18 cellular contexts compared by ENCODE assay signal in the genomic region with DNA sequence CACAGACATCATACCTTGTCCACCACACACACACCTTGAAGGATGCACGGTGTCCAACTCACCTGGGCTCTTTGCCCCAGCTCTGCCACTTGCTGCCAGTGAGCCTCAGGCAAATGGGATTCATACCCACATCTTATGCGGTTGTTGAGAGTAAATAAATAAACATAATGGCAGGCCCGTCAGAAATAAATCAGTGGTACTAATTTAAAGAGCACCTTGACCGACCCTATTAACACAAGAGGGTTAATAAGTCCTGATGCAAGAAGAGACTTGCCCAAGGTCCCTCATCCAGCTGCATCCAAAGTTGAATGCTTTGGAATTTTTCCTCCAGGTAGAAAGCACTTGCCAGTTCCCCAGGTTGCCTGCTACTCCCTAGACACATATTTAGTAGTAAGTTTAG.
"Had no signal": no experiment of that assay in that cellular context is flagged by ENCODE, and none has a peak within 500 bp of the region (broad histone marks: within the 10 kb centered on the region; RNA-seq: fewer than 3 reads in every experiment).

No MANE protein-coding gene starts in this region.

- ATAC-seq: activated CD4-positive, alpha-beta T cell treated with anti-CD3 and anti-CD28 coated beads for 36 hours; heart left ventricle; left ventricle myocardium superior; pancreas; right lobe of liver had no signal

- H3K27ac Mint-ChIP-seq: activated CD4-positive, alpha-beta T cell treated with anti-CD3 and anti-CD28 coated beads for 36 hours had no signal

- H3K9me3 Mint-ChIP-seq: activated naive CD8-positive, alpha-beta T cell treated with anti-CD3 and anti-CD28 coated beads for 36 hours; immature natural killer cell; memory B cell had no signal

- H3K27me3 ChIP-seq: colonic mucosa, gastroesophageal sphincter, heart left ventricle, neutrophil, pancreas, right lobe of liver, stomach, upper lobe of left lung had no signal

- H3K4me3 Mint-ChIP-seq: activated naive CD8-positive, alpha-beta T cell treated with anti-CD3 and anti-CD28 coated beads for 36 hours; memory B cell had no signal

- H3K27me3 Mint-ChIP-seq: activated CD4-positive, alpha-beta T cell treated with anti-CD3 and anti-CD28 coated beads for 36 hours; activated naive CD8-positive, alpha-beta T cell treated with anti-CD3 and anti-CD28 coated beads for 36 hours; memory B cell had no signal

- H3K27ac ChIP-seq: colonic mucosa, pancreas, right lobe of liver had no signal

- H3K9me3 ChIP-seq: colonic mucosa, gastroesophageal sphincter, heart left ventricle, neutrophil, pancreas, right lobe of liver, stomach, upper lobe of left lung had no signal

- FAIRE-seq: pancreas had no signal

- H3K4me3 ChIP-seq: colonic mucosa had no signal

- H3K36me3 ChIP-seq: colonic mucosa, right lobe of liver, upper lobe of left lung had no signal

- DNase-seq: activated CD4-positive, alpha-beta T cell treated with anti-CD3 and anti-CD28 coated beads for 36 hours; activated CD4-positive, alpha-beta T cell treated with anti-CD3 and anti-CD28 coated beads, Interleukin-2, amount 50 U/mL, for 48 hours; activated naive CD4-positive, alpha-beta T cell; activated naive CD8-positive, alpha-beta T cell treated with anti-CD3 and anti-CD28 coated beads for 36 hours; amniotic stem cell; colonic mucosa; heart left ventricle; immature natural killer cell; left ventricle myocardium superior; right lobe of liver; stimulated activated CD4-positive, alpha-beta T cell treated with anti-CD3 and anti-CD28 coated beads, Interleukin-4, amount 100 ng/mL, for 1 hour; stomach; T-helper 2 cell; upper lobe of left lung had no signal
